Comparison of ENCODE assay signal across 1 cellular context in the genomic region with DNA sequence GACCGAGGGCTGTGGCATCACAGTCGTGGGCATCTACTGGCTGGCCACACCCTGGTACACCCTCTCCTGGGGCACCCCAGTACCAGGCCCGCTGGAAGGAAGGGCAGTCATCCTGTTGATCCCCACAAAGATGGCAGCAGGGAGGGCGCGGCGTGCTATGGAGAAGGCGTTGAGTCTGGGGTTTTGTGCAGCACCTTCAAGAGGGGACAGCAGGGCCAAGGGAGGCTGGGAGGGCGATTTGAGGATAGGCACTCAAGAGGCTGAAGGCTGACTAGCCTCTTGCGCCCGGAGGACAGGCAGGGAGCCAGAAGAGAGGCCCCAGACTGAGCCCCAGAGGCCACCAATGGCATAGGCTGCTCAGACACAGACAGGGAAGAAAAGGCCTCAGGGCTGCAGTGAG.
TF ChIP-seq lines count a peak whose summit lies in the region.

No MANE protein-coding gene starts in this region.

TF ChIP-seq in SK-N-SH treated with all-trans-retinoic acid at 6 μM for 48 hours, 23 proteins besides CTCF, POLR2A, EP300 and RAD21 (continued from another document):
- TF ChIP-seq, protein P1, sequence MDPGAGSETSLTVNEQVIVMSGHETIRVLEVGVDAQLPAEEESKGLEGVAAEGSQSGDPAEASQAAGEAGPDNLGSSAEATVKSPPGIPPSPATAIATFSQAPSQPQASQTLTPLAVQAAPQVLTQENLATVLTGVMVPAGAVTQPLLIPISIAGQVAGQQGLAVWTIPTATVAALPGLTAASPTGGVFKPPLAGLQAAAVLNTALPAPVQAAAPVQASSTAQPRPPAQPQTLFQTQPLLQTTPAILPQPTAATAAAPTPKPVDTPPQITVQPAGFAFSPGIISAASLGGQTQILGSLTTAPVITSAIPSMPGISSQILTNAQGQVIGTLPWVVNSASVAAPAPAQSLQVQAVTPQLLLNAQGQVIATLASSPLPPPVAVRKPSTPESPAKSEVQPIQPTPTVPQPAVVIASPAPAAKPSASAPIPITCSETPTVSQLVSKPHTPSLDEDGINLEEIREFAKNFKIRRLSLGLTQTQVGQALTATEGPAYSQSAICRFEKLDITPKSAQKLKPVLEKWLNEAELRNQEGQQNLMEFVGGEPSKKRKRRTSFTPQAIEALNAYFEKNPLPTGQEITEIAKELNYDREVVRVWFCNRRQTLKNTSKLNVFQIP (CRISPR knock-in tag; IDR thresholded peaks at IDR 0.05; ENCODE audit: borderline replicate concordance, low read depth), result no peak
- no peak for TF ChIP-seq ZNF8 (CRISPR knock-in tag; IDR thresholded peaks at IDR 0.05)
- no peak for TF ChIP-seq TCF4 (CRISPR knock-in tag; IDR thresholded peaks at IDR 0.05; ENCODE audit: borderline replicate concordance)
- TF ChIP-seq, protein P2, sequence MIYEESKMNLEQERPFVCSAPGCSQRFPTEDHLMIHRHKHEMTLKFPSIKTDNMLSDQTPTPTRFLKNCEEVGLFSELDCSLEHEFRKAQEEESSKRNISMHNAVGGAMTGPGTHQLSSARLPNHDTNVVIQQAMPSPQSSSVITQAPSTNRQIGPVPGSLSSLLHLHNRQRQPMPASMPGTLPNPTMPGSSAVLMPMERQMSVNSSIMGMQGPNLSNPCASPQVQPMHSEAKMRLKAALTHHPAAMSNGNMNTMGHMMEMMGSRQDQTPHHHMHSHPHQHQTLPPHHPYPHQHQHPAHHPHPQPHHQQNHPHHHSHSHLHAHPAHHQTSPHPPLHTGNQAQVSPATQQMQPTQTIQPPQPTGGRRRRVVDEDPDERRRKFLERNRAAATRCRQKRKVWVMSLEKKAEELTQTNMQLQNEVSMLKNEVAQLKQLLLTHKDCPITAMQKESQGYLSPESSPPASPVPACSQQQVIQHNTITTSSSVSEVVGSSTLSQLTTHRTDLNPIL (CRISPR knock-in tag; IDR thresholded peaks at IDR 0.05; ENCODE audit: low read depth), result no peak
TF ChIP-seq in SK-N-SH treated with all-trans-retinoic acid at 6 μM for 48 hours: peak in this region for 0.
